In genomic region chr6:94510877-94511276, GRCh38 we compare ENCODE assay signal across 14 cellular contexts.
"Had no signal": no experiment of that assay in that cellular context is flagged by ENCODE, and none has a peak within 500 bp of the region (broad histone marks: within the 10 kb centered on the region; RNA-seq: fewer than 3 reads in every experiment).

No MANE protein-coding gene starts in this region.

- H3K27me3 Mint-ChIP-seq: activated naive CD8-positive, alpha-beta T cell had no signal

- H3K27ac Mint-ChIP-seq: activated naive CD8-positive, alpha-beta T cell; nephron progenitor cell; T-helper 1 cell treated with Interleukin-12 subunit alpha and Interleukin-12 subunit beta and Interleukin-4 antibody, amounts not matched to agents 30 μg/mL and 1 μg/mL, for 36 hours had no signal

- H3K36me3 Mint-ChIP-seq: activated naive CD8-positive, alpha-beta T cell had no signal

- H3K4me1 Mint-ChIP-seq: nephron progenitor cell had no signal

- H3K9me3 Mint-ChIP-seq: nephron progenitor cell had no signal

- H3K4me3 Mint-ChIP-seq: activated naive CD8-positive, alpha-beta T cell; nephron progenitor cell; T-helper 1 cell treated with Interleukin-12 subunit alpha and Interleukin-12 subunit beta and Interleukin-4 antibody, amounts not matched to agents 30 μg/mL and 1 μg/mL, for 36 hours had no signal

- DNase-seq: activated CD4-positive, alpha-beta T cell treated with anti-CD3 and anti-CD28 coated beads, Interleukin-2, amount 50 U/mL, for 1 hour; activated T-cell treated with anti-CD3 and anti-CD28 coated beads for 4 hours; amygdala; glutamatergic neuron; mesenchymal stem cell; nephron progenitor cell; ovary; stimulated activated naive CD4-positive, alpha-beta T cell; substantia nigra; trophoblast cell had no signal

- H3K9me3 ChIP-seq: ovary had no signal

- ATAC-seq: esophagus mucosa, left lung had no signal
